11 cellular contexts compared by ENCODE assay signal in genomic region chr3:24583004-24583403, GRCh38.
A peak's percentile ranks its signal among the peaks of the same experiment; 100 is the strongest.
DNase-seq lines count a peak whose midpoint lies in the region; ATAC-seq and TF ChIP-seq lines count a peak whose summit lies in the region.
"Had no signal": no experiment of that assay in that cellular context is flagged by ENCODE, and none has a peak within 500 bp of the region (broad histone marks: within the 10 kb centered on the region; RNA-seq: fewer than 3 reads in every experiment).

No MANE protein-coding gene starts in this region.

- no peak for TF ChIP-seq POLR2A in body of pancreas (IDR thresholded peaks at IDR 0.05)

- peak; percentile 38 for TF ChIP-seq CTCF in cardiac muscle cell (IDR thresholded peaks at IDR 0.05; ENCODE audit: low read depth, low read length)
- TF ChIP-seq CTCF in right atrium auricular region (IDR thresholded peaks at IDR 0.05) = peak in 1 of 2 donors; percentile 54
- TF ChIP-seq CTCF in body of pancreas (IDR thresholded peaks at IDR 0.05) = peak in 6 of 7 experiments; percentile 24 to 63 (median 50)
- TF ChIP-seq CTCF in kidney epithelial cell (IDR thresholded peaks at IDR 0.05; ENCODE audit: insufficient read depth, low read length, poor library complexity, severe bottlenecking) = peak; percentile 30

- H3K36me3 Mint-ChIP-seq in T-cell = no peaks in the 10 kb centered on the region
- H3K36me3 Mint-ChIP-seq: activated naive CD4-positive, alpha-beta T cell treated with anti-CD3 and anti-CD28 coated beads, Interleukin-2, amount 50 U/mL, for 24 hours had no signal

- ATAC-seq in body of pancreas (peak; percentile 47), GM21515 (IDR thresholded peaks at IDR 0.05; ENCODE audit: unreplicated experiment) (no peak), T-cell (replicated peaks in 1 of 4) (no peak), sciatic nerve (no peak)

- H3K27me3 ChIP-seq in cardiac muscle cell (no peaks in the 10 kb centered on the region), right atrium auricular region (no peaks in the 10 kb centered on the region), body of pancreas (no peaks in the 10 kb centered on the region), kidney epithelial cell (ENCODE audit: control insufficient read depth, insufficient read depth, low read length) (no peaks in the 10 kb centered on the region)
- H3K27me3 ChIP-seq: BE2C had no signal

- CTCF ChIA-PET in T-cell (lab: Charles Lee) = no interaction called here

- H3K4me1 ChIP-seq in cardiac muscle cell (ENCODE audit: low read depth) (no peaks in the 10 kb centered on the region), right atrium auricular region (no peaks in the 10 kb centered on the region), body of pancreas (no peaks in the 10 kb centered on the region)
- H3K4me1 ChIP-seq: BE2C had no signal

- H3K27ac ChIP-seq in cardiac muscle cell (no peak overlapping the region), right atrium auricular region (no peak overlapping the region), body of pancreas (no peak overlapping the region)

- H3K4me3 ChIP-seq in cardiac muscle cell = no peak overlapping the region
- no peak overlapping the region for H3K4me3 ChIP-seq in right atrium auricular region
- no peak overlapping the region for H3K4me3 ChIP-seq in body of pancreas
- H3K4me3 ChIP-seq in kidney epithelial cell (ENCODE audit: low read depth, low read length) = no peak overlapping the region

- H3K4me3 Mint-ChIP-seq in T-cell = no peak overlapping the region
- H3K4me3 Mint-ChIP-seq: activated naive CD4-positive, alpha-beta T cell treated with anti-CD3 and anti-CD28 coated beads, Interleukin-2, amount 50 U/mL, for 24 hours had no signal

- H3K9me3 ChIP-seq in cardiac muscle cell (ENCODE audit: low read depth) (no peaks in the 10 kb centered on the region), right atrium auricular region (no peaks in the 10 kb centered on the region), body of pancreas (no peaks in the 10 kb centered on the region)
- H3K9me3 ChIP-seq: BE2C had no signal

- DNase-seq in cardiac muscle cell (ENCODE audit: low read depth in 1 of 2, low spot score in 1 of 2) (peak in 1 of 2 donors; percentile 41), right atrium auricular region (ENCODE audit: low spot score) (no peak), body of pancreas (peak in 2 of 4 donors; percentile 23 to 27), kidney epithelial cell (ENCODE audit: low read depth) (no peak), NCI-H2107 treated with DMSO at 0.1 percent for 48 hours (lab: John Stamatoyannopoulos, UW; ENCODE audit: unreplicated experiment) (no peak), T-cell (no peak), sciatic nerve (ENCODE audit: low spot score) (no peak)
- DNase-seq: BE2C, NCI-H1436 treated with DMSO at 0.1 percent for 48 hours had no signal

- H3K27me3 Mint-ChIP-seq in T-cell = peaks cover 0 to 2% of the 10 kb centered on the region in 2 donors
- H3K27me3 Mint-ChIP-seq: activated naive CD4-positive, alpha-beta T cell treated with anti-CD3 and anti-CD28 coated beads, Interleukin-2, amount 50 U/mL, for 24 hours had no signal

- peaks cover 0 to 5% (median 0%) of the 10 kb centered on the region in 3 donors for H3K9me3 Mint-ChIP-seq in T-cell
- H3K9me3 Mint-ChIP-seq: activated naive CD4-positive, alpha-beta T cell treated with anti-CD3 and anti-CD28 coated beads, Interleukin-2, amount 50 U/mL, for 24 hours had no signal

- POLR2A ChIA-PET in T-cell (lab: Charles Lee) = interaction anchor here in 1 of 2 donors (0.6 kb wide), 1 partner anchor 1068 kb away, joined by 3 read pairs; no protein-coding TSS in a partner anchor

- intact Hi-C loops in body of pancreas (cut with DNase I) (no loop called here), sciatic nerve (cut with DNase I) (no loop called here)

- H3K4me1 Mint-ChIP-seq in T-cell = no peaks in the 10 kb centered on the region
- H3K4me1 Mint-ChIP-seq: activated naive CD4-positive, alpha-beta T cell treated with anti-CD3 and anti-CD28 coated beads, Interleukin-2, amount 50 U/mL, for 24 hours had no signal

- 55 to 62% methylated on average over 5 of the region's 5 CpGs for WGBS in body of pancreas, 2 donors

- H3K27ac Mint-ChIP-seq in T-cell = no peak overlapping the region
- H3K27ac Mint-ChIP-seq: activated naive CD4-positive, alpha-beta T cell treated with anti-CD3 and anti-CD28 coated beads, Interleukin-2, amount 50 U/mL, for 24 hours had no signal

- H3K36me3 ChIP-seq in cardiac muscle cell (no peaks in the 10 kb centered on the region), right atrium auricular region (no peaks in the 10 kb centered on the region), body of pancreas (replicated peaks in 1 of 2; ENCODE audit: insufficient read depth in 1 of 2, low read depth in 2 of 2) (no peaks in the 10 kb centered on the region), kidney epithelial cell (ENCODE audit: control insufficient read depth, insufficient read depth, low read length) (no peaks in the 10 kb centered on the region)
- H3K36me3 ChIP-seq: BE2C had no signal
